In genomic region chr6:144215932-144216667, GRCh38 we compare ENCODE assay signal across 8 cellular contexts.
A peak's percentile ranks its signal among the peaks of the same experiment; 100 is the strongest.
DNase-seq lines count a peak whose midpoint lies in the region; ATAC-seq and TF ChIP-seq lines count a peak whose summit lies in the region.

No MANE protein-coding gene starts in this region.

- H3K36me3 Mint-ChIP-seq in CD4-positive, CD25-positive, alpha-beta regulatory T cell = peaks cover 4% of the 10 kb centered on the region
- H3K36me3 Mint-ChIP-seq in dendritic cell treated with granulocyte-macrophage colony-stimulating factor and Interleukin-4, amounts not matched to agents 40 ng/mL and 50 ng/mL, for 4 days (ENCODE audit: low read depth) = no peaks in the 10 kb centered on the region

- H3K36me3 ChIP-seq in CD4-positive, CD25-positive, alpha-beta regulatory T cell (ENCODE audit: control insufficient read depth, insufficient read depth, low read length) = no peaks in the 10 kb centered on the region
- H3K36me3 ChIP-seq in left lung = no peaks in the 10 kb centered on the region

- peak; percentile 89 to 93 for ATAC-seq in CD4-positive, CD25-positive, alpha-beta regulatory T cell (ENCODE audit: low read depth in 2 of 2)
- ATAC-seq in GM19395 (IDR thresholded peaks at IDR 0.05; ENCODE audit: unreplicated experiment) (peak; percentile 92), HG03558 (IDR thresholded peaks at IDR 0.05; ENCODE audit: extremely low read depth, unreplicated experiment) (peak; percentile 83), left lung (peak; percentile 88)

- peaks cover 19% of the 10 kb centered on the region for H3K27me3 Mint-ChIP-seq in CD4-positive, CD25-positive, alpha-beta regulatory T cell
- H3K27me3 Mint-ChIP-seq in dendritic cell treated with granulocyte-macrophage colony-stimulating factor and Interleukin-4, amounts not matched to agents 40 ng/mL and 50 ng/mL, for 4 days = no peaks in the 10 kb centered on the region

- peak in 1 of 2 donors; percentile 79 for TF ChIP-seq CTCF in left lung (IDR thresholded peaks at IDR 0.05)

- H3K9me3 ChIP-seq in CD4-positive, CD25-positive, alpha-beta regulatory T cell (ENCODE audit: control insufficient read depth in 2 of 2, low read length in 2 of 2) = no peaks in the 10 kb centered on the region
- peaks cover 0 to 7% of the 10 kb centered on the region in 2 donors for H3K9me3 ChIP-seq in left lung

- H3K27ac Mint-ChIP-seq in CD4-positive, CD25-positive, alpha-beta regulatory T cell = peak overlapping the region; percentile 98 to 100 (median 99)
- peak overlapping the region; percentile 93 for H3K27ac Mint-ChIP-seq in dendritic cell treated with granulocyte-macrophage colony-stimulating factor and Interleukin-4, amounts not matched to agents 40 ng/mL and 50 ng/mL, for 4 days

- H3K4me3 ChIP-seq in CD4-positive, CD25-positive, alpha-beta regulatory T cell (ENCODE audit: low read depth, low read length) = peak overlapping the region; percentile 81
- peak overlapping the region; percentile 47 to 60 for H3K4me3 ChIP-seq in left lung

- peak overlapping the region; percentile 82 for H3K27ac ChIP-seq in CD4-positive, CD25-positive, alpha-beta regulatory T cell (ENCODE audit: insufficient read depth, low read length, poor library complexity, severe bottlenecking)
- H3K27ac ChIP-seq in left lung = peak overlapping the region; percentile 95 to 99

- H3K9me3 Mint-ChIP-seq in CD4-positive, CD25-positive, alpha-beta regulatory T cell = peaks cover 0 to 10% (median 0%) of the 10 kb centered on the region in 7 donors
- H3K9me3 Mint-ChIP-seq in dendritic cell treated with granulocyte-macrophage colony-stimulating factor and Interleukin-4, amounts not matched to agents 40 ng/mL and 50 ng/mL, for 4 days = no peaks in the 10 kb centered on the region

- peaks cover 24 to 44% (median 33%) of the 10 kb centered on the region in 4 donors for H3K4me1 Mint-ChIP-seq in CD4-positive, CD25-positive, alpha-beta regulatory T cell
- H3K4me1 Mint-ChIP-seq in dendritic cell treated with granulocyte-macrophage colony-stimulating factor and Interleukin-4, amounts not matched to agents 40 ng/mL and 50 ng/mL, for 4 days (ENCODE audit: low read depth) = peaks cover 35% of the 10 kb centered on the region

- intact Hi-C loops in dendritic cell treated with granulocyte-macrophage colony-stimulating factor and Interleukin-4, amounts not matched to agents 40 ng/mL and 50 ng/mL, for 4 days (cut with micrococcal nuclease) = loop anchor here (1.0 to 5.0 kb wide), 3 partner anchors 65 to 266 kb away; partner anchors contain the start of gene UTRN
- intact Hi-C loops in left lung (cut with DNase I) = loop anchor here in 1 of 2 donors (5.0 kb wide), 1 partner anchor 109 kb away; no protein-coding TSS in a partner anchor

- DNase-seq in CD4-positive, CD25-positive, alpha-beta regulatory T cell = peak; percentile 83 to 97 (median 95)
- DNase-seq in NCI-H69 (lab: John Stamatoyannopoulos, UW) (peak; percentile 94), left lung (peak; percentile 92 to 97)
- peak; percentile 91 to 95 for DNase-seq in activated CD4-positive, alpha-beta T cell treated with anti-CD3 and anti-CD28 coated beads, Interleukin-2, amount 50 U/mL, for 24 hours (ENCODE audit: low read depth in 1 of 2, low spot score in 1 of 2)
- DNase-seq in stimulated activated CD4-positive, alpha-beta T cell treated with anti-CD3 and anti-CD28 coated beads, Interleukin-2, amount 100 ng/mL, for 4 hours (ENCODE audit: low read depth) = peak; percentile 86

- no peaks in the 10 kb centered on the region for H3K27me3 ChIP-seq in CD4-positive, CD25-positive, alpha-beta regulatory T cell (ENCODE audit: control insufficient read depth, insufficient read depth, low read length)
- no peaks in the 10 kb centered on the region for H3K27me3 ChIP-seq in left lung

- peak overlapping the region; percentile 93 to 100 (median 98) for H3K4me3 Mint-ChIP-seq in CD4-positive, CD25-positive, alpha-beta regulatory T cell
- H3K4me3 Mint-ChIP-seq in dendritic cell treated with granulocyte-macrophage colony-stimulating factor and Interleukin-4, amounts not matched to agents 40 ng/mL and 50 ng/mL, for 4 days = peak overlapping the region; percentile 87

- peaks cover 21% of the 10 kb centered on the region for H3K4me1 ChIP-seq in CD4-positive, CD25-positive, alpha-beta regulatory T cell (ENCODE audit: control insufficient read depth, insufficient read depth, low read length, poor library complexity, severe bottlenecking)
- H3K4me1 ChIP-seq in left lung = peaks cover 11 to 29% of the 10 kb centered on the region in 2 donors

Comparison
In these comparisons a context has a peak if more than half of its experiments do, and no peak if none do; other contexts are left out.
1. Peak in every context shown above with its lines: DNase-seq, ATAC-seq, H3K4me3 ChIP-seq and H3K27ac ChIP-seq.